ENCODE assay signal across 12 cellular contexts in genomic region chr13:30851697-30852096, GRCh38.
DNase-seq lines count a peak whose midpoint lies in the region; ATAC-seq lines count a peak whose summit lies in the region.
"Had no signal": no experiment of that assay in that cellular context is flagged by ENCODE, and none has a peak within 500 bp of the region (broad histone marks: within the 10 kb centered on the region; RNA-seq: fewer than 3 reads in every experiment).

No MANE protein-coding gene starts in this region.

- H3K4me3 Mint-ChIP-seq in stimulated activated memory B cell treated with anti-CD40 and anti-IgM and Interleukin-4, amounts not matched to agents 10 μg/mL and 1 μg/mL and 100 μg/mL, for 72 hours: no peak overlapping the region
- H3K4me3 Mint-ChIP-seq: H9 had no signal

- no peaks in the 10 kb centered on the region for H3K27me3 Mint-ChIP-seq in stimulated activated memory B cell treated with anti-CD40 and anti-IgM and Interleukin-4, amounts not matched to agents 10 μg/mL and 1 μg/mL and 100 μg/mL, for 72 hours

- no peak for DNase-seq in activated CD4-positive, alpha-beta T cell treated with anti-CD3 and anti-CD28 coated beads for 48 hours
- DNase-seq in NCI-H345 (lab: John Stamatoyannopoulos, UW) (no peak), AML-193 (lab: John Stamatoyannopoulos, UW) (no peak)
- DNase-seq: activated CD8-positive, alpha-beta memory T cell treated with anti-CD3 and anti-CD28 coated beads, Interleukin-2, amount 50 U/mL, for 4 hours; COR-L47; H9; NCI-H2081 treated with DMSO at 0.1 percent for 48 hours; retina had no signal

- H3K36me3 Mint-ChIP-seq in stimulated activated memory B cell treated with anti-CD40 and anti-IgM and Interleukin-4, amounts not matched to agents 10 μg/mL and 1 μg/mL and 100 μg/mL, for 72 hours: no peaks in the 10 kb centered on the region

- ATAC-seq in GM19324 (IDR thresholded peaks at IDR 0.05; ENCODE audit: low FRiP score, unreplicated experiment) (peak; percentile 80), HG02623 (IDR thresholded peaks at IDR 0.05; ENCODE audit: unreplicated experiment) (peak; percentile 72), HG03558 (IDR thresholded peaks at IDR 0.05; ENCODE audit: extremely low read depth, unreplicated experiment) (peak; percentile 83)
- ATAC-seq in stimulated activated memory B cell treated with anti-CD40 and anti-IgM and Interleukin-4, amounts not matched to agents 10 μg/mL and 1 μg/mL and 100 μg/mL, for 72 hours: peak; percentile 85

- peaks cover 21% of the 10 kb centered on the region for H3K4me1 Mint-ChIP-seq in stimulated activated memory B cell treated with anti-CD40 and anti-IgM and Interleukin-4, amounts not matched to agents 10 μg/mL and 1 μg/mL and 100 μg/mL, for 72 hours

- peaks cover 2% of the 10 kb centered on the region for H3K9me3 Mint-ChIP-seq in stimulated activated memory B cell treated with anti-CD40 and anti-IgM and Interleukin-4, amounts not matched to agents 10 μg/mL and 1 μg/mL and 100 μg/mL, for 72 hours

- H3K27ac Mint-ChIP-seq in stimulated activated memory B cell treated with anti-CD40 and anti-IgM and Interleukin-4, amounts not matched to agents 10 μg/mL and 1 μg/mL and 100 μg/mL, for 72 hours: no peak overlapping the region
- H3K27ac Mint-ChIP-seq: H9 had no signal
